16 cellular contexts compared by ENCODE assay signal in genomic region chr10:87827681-87828080, GRCh38. TPM values are rescaled to one million over a fixed set of nuclear protein-coding genes. Genes with fewer than 3 reads are reported as not detected.
DNase-seq lines count a peak whose midpoint lies in the region; ATAC-seq and TF ChIP-seq lines count a peak whose summit lies in the region.
"Had no signal": no experiment of that assay in that cellular context is flagged by ENCODE, and none has a peak within 500 bp of the region (broad histone marks: within the 10 kb centered on the region; RNA-seq: fewer than 3 reads in every experiment).

No MANE protein-coding gene starts in this region.

- ATAC-seq in activated T-cell treated with anti-CD3 and anti-CD28 coated beads, Interleukin-2, amount 50 U/mL, for 4 hours = peak; percentile 15 to 19
- ATAC-seq in CD4-positive, alpha-beta T cell (ENCODE audit: poor library complexity) = no peak
- ATAC-seq in central memory CD8-positive, alpha-beta T cell (replicated peaks; ENCODE audit: extremely low read depth, poor library complexity, severe bottlenecking) = no peak
- no peak for ATAC-seq in omental fat pad (ENCODE audit: low FRiP score)
- no peak for ATAC-seq in aorta (ENCODE audit: low FRiP score)

- no peaks in the 10 kb centered on the region for H3K36me3 ChIP-seq in CD8-positive, alpha-beta memory T cell (ENCODE audit: insufficient read depth, low read length)
- H3K36me3 ChIP-seq in aorta (ENCODE audit: control insufficient read depth in 1 of 2, insufficient read depth in 2 of 2, low read length in 1 of 2) = no peaks in the 10 kb centered on the region
- H3K36me3 ChIP-seq: BLaER1 had no signal

- H3K27me3 Mint-ChIP-seq in activated T-cell treated with anti-CD3 and anti-CD28 coated beads, Interleukin-2, amount 50 U/mL, for 4 hours (ENCODE audit: low read depth) = no peaks in the 10 kb centered on the region
- H3K27me3 Mint-ChIP-seq in CD4-positive, alpha-beta T cell = no peaks in the 10 kb centered on the region
- H3K27me3 Mint-ChIP-seq in CD8-positive, alpha-beta memory T cell = no peaks in the 10 kb centered on the region
- no peaks in the 10 kb centered on the region for H3K27me3 Mint-ChIP-seq in central memory CD8-positive, alpha-beta T cell

- H3K9me3 ChIP-seq in CD4-positive, alpha-beta T cell (ENCODE audit: control insufficient read depth, low read length) = no peaks in the 10 kb centered on the region
- H3K9me3 ChIP-seq in CD8-positive, alpha-beta memory T cell (ENCODE audit: low read length) = no peaks in the 10 kb centered on the region
- no peaks in the 10 kb centered on the region for H3K9me3 ChIP-seq in aorta (ENCODE audit: control insufficient read depth, low read length)
- H3K9me3 ChIP-seq: BLaER1 had no signal

- H3K4me3 ChIP-seq in CD8-positive, alpha-beta memory T cell (ENCODE audit: low read length) = no peak overlapping the region
- no peak overlapping the region for H3K4me3 ChIP-seq in aorta (ENCODE audit: low read length in 2 of 2)
- H3K4me3 ChIP-seq: BLaER1 had no signal

- POLR2A ChIA-PET in CD4-positive, alpha-beta T cell (lab: Charles Lee) = interaction anchor here (0.6 to 1.4 kb wide), 2 partner anchors 10 to 94 kb away, joined by 3 to 4 read pairs; partner anchors contain the start of gene ATAD1
- POLR2A ChIA-PET in CD8-positive, alpha-beta memory T cell (lab: Charles Lee) = interaction anchor here (0.7 kb wide), 1 partner anchor 9 kb away, joined by 3 read pairs; no protein-coding TSS in a partner anchor

- no peaks in the 10 kb centered on the region for H3K9me3 Mint-ChIP-seq in activated T-cell treated with anti-CD3 and anti-CD28 coated beads, Interleukin-2, amount 50 U/mL, for 4 hours
- H3K9me3 Mint-ChIP-seq in CD4-positive, alpha-beta T cell = no peaks in the 10 kb centered on the region
- H3K9me3 Mint-ChIP-seq in CD8-positive, alpha-beta memory T cell = no peaks in the 10 kb centered on the region
- no peaks in the 10 kb centered on the region for H3K9me3 Mint-ChIP-seq in central memory CD8-positive, alpha-beta T cell
- H3K9me3 Mint-ChIP-seq: H9 had no signal

- CTCF ChIA-PET in CD4-positive, alpha-beta T cell (lab: Charles Lee) = no interaction called here
- CTCF ChIA-PET in CD8-positive, alpha-beta memory T cell (lab: Charles Lee) = interaction anchor here (1.8 kb wide), 1 partner anchor 23 kb away, joined by 5 read pairs; no protein-coding TSS in a partner anchor

- intact Hi-C loops in CD4-positive, alpha-beta T cell (cut with DNase I, micrococcal nuclease) = no loop called here
- intact Hi-C loops in aorta (cut with DNase I) = no loop called here

- peaks cover 25% of the 10 kb centered on the region for H3K4me1 Mint-ChIP-seq in activated T-cell treated with anti-CD3 and anti-CD28 coated beads, Interleukin-2, amount 50 U/mL, for 4 hours (ENCODE audit: low read depth)
- H3K4me1 Mint-ChIP-seq in CD4-positive, alpha-beta T cell (ENCODE audit: low read depth) = peaks cover 22% of the 10 kb centered on the region
- peaks cover 36 to 52% (median 49%) of the 10 kb centered on the region in 3 donors for H3K4me1 Mint-ChIP-seq in CD8-positive, alpha-beta memory T cell
- peaks cover 35% of the 10 kb centered on the region for H3K4me1 Mint-ChIP-seq in central memory CD8-positive, alpha-beta T cell
- H3K4me1 Mint-ChIP-seq: CD14-positive monocyte, H9 had no signal

- H3K27me3 ChIP-seq in CD4-positive, alpha-beta T cell (ENCODE audit: control insufficient read depth, insufficient read depth, low read length) = no peaks in the 10 kb centered on the region
- no peaks in the 10 kb centered on the region for H3K27me3 ChIP-seq in CD8-positive, alpha-beta memory T cell (ENCODE audit: insufficient read depth, low read length, poor library complexity, severe bottlenecking)
- no peaks in the 10 kb centered on the region for H3K27me3 ChIP-seq in aorta (ENCODE audit: control insufficient read depth in 1 of 2, insufficient read depth in 2 of 2, low read length in 1 of 2)
- H3K27me3 ChIP-seq: BLaER1 had no signal

- no peak for TF ChIP-seq CTCF in CD4-positive, alpha-beta T cell (IDR thresholded peaks at IDR 0.05)
- TF ChIP-seq CTCF in omental fat pad (IDR thresholded peaks at IDR 0.05) = no peak

- no peak for DNase-seq in activated T-cell treated with anti-CD3 and anti-CD28 coated beads, Interleukin-2, amount 50 U/mL, for 4 hours
- no peak for DNase-seq in activated T-cell treated with anti-CD3 and anti-CD28 coated beads, Interleukin-2, amount 50 U/mL, for 1 hour
- DNase-seq in CD4-positive, alpha-beta T cell = no peak
- no peak for DNase-seq in CD8-positive, alpha-beta memory T cell
- no peak for DNase-seq in central memory CD8-positive, alpha-beta T cell (ENCODE audit: low spot score in 2 of 2)
- DNase-seq in omental fat pad (ENCODE audit: low spot score) (no peak), aorta (no peak), cerebellum (ENCODE audit: low spot score) (no peak)
- DNase-seq: 8988T, DMS153, DMS79, GF-D8, H9, IMR-90 had no signal

- H3K27ac Mint-ChIP-seq in CD4-positive, alpha-beta T cell = peak overlapping the region; percentile 47
- peak overlapping the region in 6 of 8 donors; percentile 33 to 71 (median 50) for H3K27ac Mint-ChIP-seq in CD8-positive, alpha-beta memory T cell
- H3K27ac Mint-ChIP-seq in central memory CD8-positive, alpha-beta T cell (ENCODE audit: low read depth) = peak overlapping the region; percentile 74
- H3K27ac Mint-ChIP-seq: CD14-positive monocyte, H9 had no signal

- H3K4me3 Mint-ChIP-seq in activated T-cell treated with anti-CD3 and anti-CD28 coated beads, Interleukin-2, amount 50 U/mL, for 4 hours = no peak overlapping the region
- no peak overlapping the region for H3K4me3 Mint-ChIP-seq in CD4-positive, alpha-beta T cell
- no peak overlapping the region for H3K4me3 Mint-ChIP-seq in CD8-positive, alpha-beta memory T cell
- H3K4me3 Mint-ChIP-seq in central memory CD8-positive, alpha-beta T cell = no peak overlapping the region
- H3K4me3 Mint-ChIP-seq: CD14-positive monocyte, H9 had no signal

- H3K27ac ChIP-seq in CD4-positive, alpha-beta T cell (ENCODE audit: low read depth, low read length) = no peak overlapping the region
- no peak overlapping the region for H3K27ac ChIP-seq in CD8-positive, alpha-beta memory T cell (ENCODE audit: low read depth, low read length)
- H3K27ac ChIP-seq in aorta (ENCODE audit: low read depth in 1 of 2, low read length in 2 of 2) = no peak overlapping the region
- H3K27ac ChIP-seq: BLaER1 had no signal

- H3K4me1 ChIP-seq in CD8-positive, alpha-beta memory T cell (ENCODE audit: insufficient read depth, low read length) = peaks cover 10% of the 10 kb centered on the region
- H3K4me1 ChIP-seq in aorta (ENCODE audit: control insufficient read depth in 1 of 2, insufficient read depth in 2 of 2, low read length in 2 of 2) = no peaks in the 10 kb centered on the region
- H3K4me1 ChIP-seq: BLaER1 had no signal

- H3K36me3 Mint-ChIP-seq in activated T-cell treated with anti-CD3 and anti-CD28 coated beads, Interleukin-2, amount 50 U/mL, for 4 hours (ENCODE audit: insufficient read depth) = no peaks in the 10 kb centered on the region
- H3K36me3 Mint-ChIP-seq in CD4-positive, alpha-beta T cell (ENCODE audit: low read depth) = no peaks in the 10 kb centered on the region
- no peaks in the 10 kb centered on the region for H3K36me3 Mint-ChIP-seq in CD8-positive, alpha-beta memory T cell
- no peaks in the 10 kb centered on the region for H3K36me3 Mint-ChIP-seq in central memory CD8-positive, alpha-beta T cell (ENCODE audit: insufficient read depth)
- H3K36me3 Mint-ChIP-seq: CD14-positive monocyte had no signal

- WGBS in aorta, 2 donors = 95 to 96% methylated on average over 2 of the region's 2 CpGs

RNA-seq across cellular contexts. Expression of gene ATAD1, which starts 9.7 kb away (rescaled TPM):
- total RNA-seq in activated T-cell treated with anti-CD3 and anti-CD28 coated beads, Interleukin-2, amount 50 U/mL, for 4 hours = 10 to 100 TPM; 52.2 to 61.1 (median 52.5) TPM
- total RNA-seq in CD4-positive, alpha-beta T cell = 10 to 100 TPM; 33.7 to 38.7 TPM
- 10 to 100 TPM; 60.7 to 62.3 TPM for total RNA-seq in CD8-positive, alpha-beta memory T cell
- polyA plus RNA-seq in CD8-positive, alpha-beta memory T cell = 47.2 TPM
- 10 to 100 TPM; 29.4 to 34.2 (median 31.5) TPM for total RNA-seq in omental fat pad
- 10 to 100 TPM; 39.5 to 43.4 TPM for total RNA-seq in aorta
- 10 to 100 TPM; 18.8 to 24.7 TPM for polyA plus RNA-seq in aorta
- total RNA-seq in cerebellum = 57.8 TPM

RNA-seq across cellular contexts. Expression of gene KLLN, which starts 35.7 kb away (rescaled TPM):
- total RNA-seq in activated T-cell treated with anti-CD3 and anti-CD28 coated beads, Interleukin-2, amount 50 U/mL, for 4 hours = under 1 TPM; 0.32 to 0.43 (median 0.35) TPM
- total RNA-seq in CD4-positive, alpha-beta T cell = under 1 TPM; 0.33 to 0.36 TPM
- total RNA-seq in CD8-positive, alpha-beta memory T cell = 1 to 10 TPM in 1 of 2 experiments, under 1 TPM in 1; 0.80 to 1.1 TPM
- polyA plus RNA-seq in CD8-positive, alpha-beta memory T cell = 0.39 TPM
- 1 to 10 TPM in 2 of 4 donors, under 1 TPM in 2; 0.60 to 1.9 (median 1.0) TPM for total RNA-seq in omental fat pad
- total RNA-seq in aorta = under 1 TPM; 0.29 to 0.66 TPM
- under 1 TPM; 0.25 to 0.36 TPM for polyA plus RNA-seq in aorta
- 0.82 TPM for total RNA-seq in cerebellum

RNA-seq across cellular contexts. Expression of gene PTEN, which starts 35.7 kb away (rescaled TPM):
- total RNA-seq in activated T-cell treated with anti-CD3 and anti-CD28 coated beads, Interleukin-2, amount 50 U/mL, for 4 hours = 10 to 100 TPM; 32.8 to 37.2 (median 35.5) TPM
- total RNA-seq in CD4-positive, alpha-beta T cell = 10 to 100 TPM; 79.8 to 86.0 TPM
- 10 to 100 TPM; 49.5 to 50.6 TPM for total RNA-seq in CD8-positive, alpha-beta memory T cell
- polyA plus RNA-seq in CD8-positive, alpha-beta memory T cell = 29.1 TPM
- total RNA-seq in omental fat pad (100 to 1,000 TPM; 167 to 352 (median 285) TPM), aorta (100 to 1,000 TPM; 119 to 165 TPM), cerebellum (220 TPM)
- 10 to 100 TPM; 26.8 to 35.4 TPM for polyA plus RNA-seq in aorta

Comparison
In these comparisons a context has a peak if more than half of its experiments do, and no peak if none do; other contexts are left out.
1. ATAC-seq: peak in activated T-cell treated with anti-CD3 and anti-CD28 coated beads, Interleukin-2, amount 50 U/mL, for 4 hours (2 of 2); none in CD4-positive, alpha-beta T cell (single experiment), central memory CD8-positive, alpha-beta T cell (single experiment), omental fat pad (single experiment) and aorta (single experiment).
2. Peak in every context shown above with its lines, with median percentiles within 50 percentile points of each other: H3K27ac Mint-ChIP-seq.